18 cellular contexts compared by ENCODE assay signal in the genomic region with DNA sequence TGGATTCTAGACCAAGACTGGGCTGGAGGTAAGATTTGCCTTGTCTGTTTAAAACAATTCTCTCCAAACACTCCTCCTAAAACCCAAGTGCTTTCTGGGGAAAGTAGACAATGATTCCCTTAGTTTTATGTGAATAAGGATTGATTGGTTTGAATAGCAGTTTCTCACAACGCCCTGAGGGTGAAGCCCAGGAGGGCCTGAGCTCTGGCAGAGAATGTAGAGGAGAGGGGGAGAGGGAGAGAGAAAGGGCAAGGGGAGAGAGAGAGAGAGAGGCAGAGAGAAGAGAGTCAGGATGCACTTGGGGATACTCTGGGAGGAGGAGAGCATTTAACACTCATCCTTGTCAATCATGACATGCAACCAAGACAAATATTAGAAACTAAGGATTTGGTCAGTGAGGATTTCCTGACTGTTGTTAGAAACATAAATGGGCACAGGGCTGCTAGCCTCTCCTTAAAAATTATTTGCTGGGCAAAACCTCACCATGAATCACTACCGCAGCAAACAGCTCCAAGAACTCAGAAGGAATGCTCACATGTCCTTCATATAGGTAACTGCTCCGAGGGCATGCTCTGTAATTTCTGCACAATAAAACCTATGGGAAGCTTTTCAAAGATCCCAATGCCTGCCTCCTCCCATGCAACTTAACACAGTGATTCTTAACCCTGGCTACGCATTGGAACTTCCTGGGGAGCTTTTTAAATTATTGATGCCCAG. TPM values are rescaled to one million over a fixed set of nuclear protein-coding genes. Genes with fewer than 3 reads are reported as not detected.
"Had no signal": no experiment of that assay in that cellular context is flagged by ENCODE, and none has a peak within 500 bp of the region (broad histone marks: within the 10 kb centered on the region; RNA-seq: fewer than 3 reads in every experiment).

No MANE protein-coding gene starts in this region.

- H3K4me3 ChIP-seq: adrenal gland, esophagus squamous epithelium, ovary, sigmoid colon, spleen, thoracic aorta, upper lobe of left lung had no signal

- H3K4me1 ChIP-seq: adrenal gland, esophagus squamous epithelium, sigmoid colon, spleen, upper lobe of left lung had no signal

- DNase-seq: activated CD4-positive, alpha-beta T cell treated with anti-CD3 and anti-CD28 coated beads for 36 hours; activated CD4-positive, alpha-beta T cell treated with anti-CD3 and anti-CD28 coated beads, Interleukin-2, amount 50 U/mL, for 48 hours; activated gamma-delta T cell treated with Interleukin-2 at 50 U/mL for 16 hours; adrenal gland; effector CD8-positive, alpha-beta T cell; esophagus squamous epithelium; left ventricle myocardium superior; naive thymus-derived CD4-positive, alpha-beta T cell; ovary; sigmoid colon; spleen; stimulated activated CD4-positive, alpha-beta T cell treated with anti-CD3 and anti-CD28 coated beads, Interleukin-4, amount 100 ng/mL, for 4 hours; T-helper 2 cell; upper lobe of left lung; WERI-Rb-1 had no signal

- H3K36me3 ChIP-seq: adrenal gland, esophagus squamous epithelium, ovary, sigmoid colon, spleen, thoracic aorta, upper lobe of left lung, WERI-Rb-1 had no signal

- H3K27ac ChIP-seq: adrenal gland, esophagus squamous epithelium, ovary, sigmoid colon, spleen, thoracic aorta, upper lobe of left lung, WERI-Rb-1 had no signal

- ATAC-seq: activated CD4-positive, alpha-beta T cell treated with anti-CD3 and anti-CD28 coated beads for 36 hours; activated naive CD4-positive, alpha-beta T cell treated with anti-CD3 and anti-CD28 coated beads, Interleukin-2, amount 50 U/mL, for 72 hours; left ventricle myocardium superior; naive thymus-derived CD4-positive, alpha-beta T cell; stimulated activated memory B cell treated with anti-CD40 and anti-IgM and Interleukin-4, amounts not matched to agents 10 μg/mL and 1 μg/mL and 100 μg/mL, for 72 hours had no signal

- H3K9me3 ChIP-seq: adrenal gland, esophagus squamous epithelium, ovary, sigmoid colon, spleen, thoracic aorta, upper lobe of left lung had no signal

- H3K27me3 ChIP-seq: adrenal gland, esophagus squamous epithelium, ovary, sigmoid colon, spleen, upper lobe of left lung had no signal

RNA-seq across cellular contexts. Expression of a gene that starts 55.2 kb away (rescaled TPM):
- polyA plus RNA-seq: naive thymus-derived CD4-positive, alpha-beta T cell had no signal
